Comparison of ENCODE assay signal across 1 cellular context in the genomic region with DNA sequence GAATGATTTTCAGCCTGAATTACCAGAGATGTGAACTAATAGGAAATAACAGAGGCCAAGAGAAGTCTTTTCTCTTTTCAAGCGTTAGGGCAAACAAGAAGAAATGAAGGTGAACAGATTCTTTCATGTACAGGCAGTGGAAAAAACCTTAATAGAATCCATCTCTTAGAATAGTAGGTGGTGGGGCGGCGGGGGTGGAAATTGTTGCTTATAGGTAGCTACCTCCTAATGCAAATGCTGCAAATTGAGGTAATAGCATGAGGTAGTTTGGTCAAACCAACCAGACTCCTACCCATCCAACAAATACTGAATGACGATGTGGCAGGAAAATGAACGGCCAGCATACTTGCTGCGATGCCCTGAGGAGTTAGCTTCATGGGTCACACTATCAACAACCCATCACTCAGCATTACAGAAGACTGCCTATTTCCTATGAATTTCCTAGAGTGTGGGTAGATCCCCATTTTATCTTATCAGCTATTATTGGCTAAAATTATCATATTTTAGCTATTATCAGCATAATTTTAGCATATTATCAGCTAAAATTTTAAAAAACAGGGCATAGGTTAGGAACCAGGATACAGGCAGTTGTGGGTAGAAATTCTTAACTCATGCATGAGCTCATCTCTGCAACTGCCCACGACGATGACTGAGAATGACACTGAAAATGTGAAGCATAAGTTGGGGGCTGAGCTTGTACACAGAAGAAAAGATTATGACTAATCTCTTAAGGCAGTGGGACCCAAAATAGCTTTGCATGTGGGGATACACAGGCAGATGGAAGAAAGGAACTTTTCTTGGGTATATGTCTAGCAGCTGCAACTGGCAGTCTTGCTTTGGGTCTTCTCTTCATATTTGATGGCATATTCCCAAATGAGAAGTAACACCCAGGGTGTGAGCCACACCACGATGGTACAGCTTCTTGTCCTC.
TF ChIP-seq lines count a peak whose summit lies in the region.

No MANE protein-coding gene starts in this region.

TF ChIP-seq in IMR-90, 13 proteins besides CTCF, POLR2A, EP300 and RAD21 (continued from another document):
- TF ChIP-seq RFX5 (IDR thresholded peaks at IDR 0.05; ENCODE audit: low read depth, low read length) (no peak), ELK1 (IDR thresholded peaks at IDR 0.05; ENCODE audit: borderline replicate concordance, low read depth, low read length) (no peak), MAFK (IDR thresholded peaks at IDR 0.05; ENCODE audit: low read depth, low read length) (peak; percentile 57; the same call in 1 of the 2 replicates), FOS (IDR thresholded peaks at IDR 0.05; ENCODE audit: low read depth, low read length) (peak; percentile 28; the same call in 1 of the 2 replicates), NFE2L2 (IDR thresholded peaks at IDR 0.05; ENCODE audit: low read depth, low read length) (peak; percentile 43)
TF ChIP-seq in IMR-90: peak in this region for 4.
